Comparison of ENCODE assay signal across 1 cellular context in the genomic region with DNA sequence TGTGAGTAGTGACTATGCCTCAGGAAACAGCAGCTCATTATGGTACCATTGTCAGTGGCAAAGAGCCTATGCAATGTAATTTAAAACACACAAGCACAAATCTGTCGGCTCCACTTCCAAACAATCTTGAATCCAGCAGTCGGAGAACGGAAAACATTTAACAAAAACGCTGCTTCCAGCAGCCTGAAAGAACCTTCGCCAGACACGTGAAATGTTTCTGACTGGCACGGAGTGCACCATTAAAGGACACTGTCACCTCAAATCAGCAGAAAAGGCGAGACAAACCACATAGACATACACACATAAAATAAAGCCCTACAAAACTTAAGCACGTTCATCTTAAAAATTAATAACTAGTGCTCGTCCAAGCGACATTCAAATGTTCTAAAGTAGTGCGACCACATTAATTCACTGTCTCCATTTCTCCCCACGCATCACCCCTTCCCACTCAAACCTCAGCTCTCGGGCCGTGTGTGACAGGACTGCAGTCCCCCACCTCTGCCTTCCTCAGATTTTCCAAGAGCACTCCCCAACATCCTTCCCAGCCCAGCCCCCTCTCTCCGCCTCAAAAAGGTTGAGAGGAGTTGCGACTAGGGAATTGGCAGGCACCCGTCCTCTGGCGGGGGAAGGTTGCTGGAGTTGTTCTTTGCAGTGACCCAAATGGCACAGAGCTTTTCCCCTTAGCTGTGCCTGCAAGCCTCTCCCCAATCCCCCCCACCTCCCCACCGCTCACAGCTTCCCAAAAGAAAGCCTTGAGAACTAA.
TF ChIP-seq lines count a peak whose summit lies in the region.

No MANE protein-coding gene starts in this region.

TF ChIP-seq in HepG2, 621 proteins besides CTCF, POLR2A, EP300 and RAD21 (continued from another document):
- TF ChIP-seq, protein P1, sequence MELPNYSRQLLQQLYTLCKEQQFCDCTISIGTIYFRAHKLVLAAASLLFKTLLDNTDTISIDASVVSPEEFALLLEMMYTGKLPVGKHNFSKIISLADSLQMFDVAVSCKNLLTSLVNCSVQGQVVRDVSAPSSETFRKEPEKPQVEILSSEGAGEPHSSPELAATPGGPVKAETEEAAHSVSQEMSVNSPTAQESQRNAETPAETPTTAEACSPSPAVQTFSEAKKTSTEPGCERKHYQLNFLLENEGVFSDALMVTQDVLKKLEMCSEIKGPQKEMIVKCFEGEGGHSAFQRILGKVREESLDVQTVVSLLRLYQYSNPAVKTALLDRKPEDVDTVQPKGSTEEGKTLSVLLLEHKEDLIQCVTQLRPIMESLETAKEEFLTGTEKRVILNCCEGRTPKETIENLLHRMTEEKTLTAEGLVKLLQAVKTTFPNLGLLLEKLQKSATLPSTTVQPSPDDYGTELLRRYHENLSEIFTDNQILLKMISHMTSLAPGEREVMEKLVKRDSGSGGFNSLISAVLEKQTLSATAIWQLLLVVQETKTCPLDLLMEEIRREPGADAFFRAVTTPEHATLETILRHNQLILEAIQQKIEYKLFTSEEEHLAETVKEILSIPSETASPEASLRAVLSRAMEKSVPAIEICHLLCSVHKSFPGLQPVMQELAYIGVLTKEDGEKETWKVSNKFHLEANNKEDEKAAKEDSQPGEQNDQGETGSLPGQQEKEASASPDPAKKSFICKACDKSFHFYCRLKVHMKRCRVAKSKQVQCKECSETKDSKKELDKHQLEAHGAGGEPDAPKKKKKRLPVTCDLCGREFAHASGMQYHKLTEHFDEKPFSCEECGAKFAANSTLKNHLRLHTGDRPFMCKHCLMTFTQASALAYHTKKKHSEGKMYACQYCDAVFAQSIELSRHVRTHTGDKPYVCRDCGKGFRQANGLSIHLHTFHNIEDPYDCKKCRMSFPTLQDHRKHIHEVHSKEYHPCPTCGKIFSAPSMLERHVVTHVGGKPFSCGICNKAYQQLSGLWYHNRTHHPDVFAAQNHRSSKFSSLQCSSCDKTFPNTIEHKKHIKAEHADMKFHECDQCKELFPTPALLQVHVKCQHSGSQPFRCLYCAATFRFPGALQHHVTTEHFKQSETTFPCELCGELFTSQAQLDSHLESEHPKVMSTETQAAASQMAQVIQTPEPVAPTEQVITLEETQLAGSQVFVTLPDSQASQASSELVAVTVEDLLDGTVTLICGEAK (IDR thresholded peaks at IDR 0.05): no peak
- TF ChIP-seq, protein P1 (CRISPR knock-in tag; IDR thresholded peaks at IDR 0.05): no peak
- TF ChIP-seq ZNF326 (CRISPR knock-in tag; IDR thresholded peaks at IDR 0.05; ENCODE audit: borderline replicate concordance) (no peak), PHB2 (IDR thresholded peaks at IDR 0.05; ENCODE audit: partially characterized antibody) (no peak), ZFP36 (IDR thresholded peaks at IDR 0.05; ENCODE audit: borderline replicate concordance, low read depth, low read length, partially characterized antibody) (no peak), MEIS1 (CRISPR knock-in tag; IDR thresholded peaks at IDR 0.05; ENCODE audit: borderline replicate concordance) (no peak)
